24 cellular contexts compared by ENCODE assay signal in genomic region chr3:182484184-182484583, GRCh38.
DNase-seq lines count a peak whose midpoint lies in the region; ATAC-seq and TF ChIP-seq lines count a peak whose summit lies in the region.
"Had no signal": no experiment of that assay in that cellular context is flagged by ENCODE, and none has a peak within 500 bp of the region (broad histone marks: within the 10 kb centered on the region; RNA-seq: fewer than 3 reads in every experiment).

No MANE protein-coding gene starts in this region.

- ATAC-seq in natural killer cell: no peak
- ATAC-seq: Right ventricle myocardium inferior, SK-N-SH treated with all-trans-retinoic acid at 6 μM for 48 hours had no signal

- DNase-seq in DMS53 (lab: John Stamatoyannopoulos, UW) (peak; percentile 18), DMS53 treated with DMSO at 0.1 percent for 48 hours (lab: John Stamatoyannopoulos, UW; ENCODE audit: unreplicated experiment) (no peak), NCI-H2107 (lab: John Stamatoyannopoulos, UW) (peak; percentile 55), NCI-H69 (lab: John Stamatoyannopoulos, UW) (peak; percentile 57), GM13976 (ENCODE audit: low spot score) (no peak), germinal center (ENCODE audit: low spot score) (no peak), natural killer cell (no peak)
- DNase-seq: BE2C; CD8-positive, alpha-beta memory T cell; HCEC 1CT; Kasumi-1; NCI-H1694 treated with DMSO at 0.1 percent for 48 hours; NCI-H2081 treated with DMSO at 0.1 percent for 48 hours; NCI-H345; NCI-H748 treated with DMSO at 0.1 percent for 48 hours; NK-92 treated with Interleukin-12 subunit alpha and Interleukin-12 subunit beta, amount 100 ng/mL, for 24 hours; PC-9; T-helper 2 cell had no signal

- H3K9ac ChIP-seq in parathyroid adenoma: no peak overlapping the region

- TF ChIP-seq CTCF in parathyroid adenoma (IDR thresholded peaks at IDR 0.05): no peak
- no peak for TF ChIP-seq CTCF in GM13976 (IDR thresholded peaks at IDR 0.05; ENCODE audit: borderline replicate concordance, control extremely low read depth, extremely low read depth, insufficient read depth, missing control alignments)
- no peak for TF ChIP-seq CTCF in natural killer cell (IDR thresholded peaks at IDR 0.05)

- no peaks in the 10 kb centered on the region for H3K36me3 ChIP-seq in parathyroid adenoma (ENCODE audit: control insufficient read depth, insufficient read depth, low read length)
- H3K36me3 ChIP-seq: BE2C, SJCRH30 had no signal

- H3K36me3 Mint-ChIP-seq in natural killer cell: no peaks in the 10 kb centered on the region
- H3K36me3 Mint-ChIP-seq: CD14-positive monocyte; CD8-positive, alpha-beta memory T cell had no signal

- H2AFZ ChIP-seq in parathyroid adenoma: peak overlapping the region; percentile 31
- H2AFZ ChIP-seq: PC-9 had no signal

- no peak overlapping the region for H3K4me3 ChIP-seq in parathyroid adenoma (ENCODE audit: low read depth, low read length)
- H3K4me3 ChIP-seq: PC-9, SJCRH30 had no signal

- no peaks in the 10 kb centered on the region for H3K27me3 Mint-ChIP-seq in natural killer cell (ENCODE audit: low read depth in 2 of 2)

- peak overlapping the region; percentile 10 for H3K4me2 ChIP-seq in parathyroid adenoma (ENCODE audit: low read length)
- H3K4me2 ChIP-seq: PC-9 had no signal

- no peak overlapping the region for H3K4me3 Mint-ChIP-seq in natural killer cell
- H3K4me3 Mint-ChIP-seq: CD14-positive monocyte; CD8-positive, alpha-beta memory T cell had no signal

- H3K4me1 Mint-ChIP-seq in natural killer cell: no peaks in the 10 kb centered on the region
- H3K4me1 Mint-ChIP-seq: CD14-positive monocyte; CD8-positive, alpha-beta memory T cell had no signal

- H3K9me3 ChIP-seq in parathyroid adenoma (ENCODE audit: control insufficient read depth, low read length): no peaks in the 10 kb centered on the region
- H3K9me3 ChIP-seq: BE2C, SJCRH30 had no signal

- H3K27ac ChIP-seq in parathyroid adenoma: peak overlapping the region; percentile 49
- H3K27ac ChIP-seq: 22Rv1, PC-9, SJCRH30 had no signal

- intact Hi-C loops in natural killer cell (cut with micrococcal nuclease): no loop called here

- H3K27ac Mint-ChIP-seq in natural killer cell: no peak overlapping the region
- H3K27ac Mint-ChIP-seq: CD14-positive monocyte; CD8-positive, alpha-beta memory T cell had no signal

- no peaks in the 10 kb centered on the region for H3K27me3 ChIP-seq in parathyroid adenoma (ENCODE audit: control insufficient read depth, insufficient read depth, low read length)
- H3K27me3 ChIP-seq: BE2C, SJCRH30 had no signal

- in situ Hi-C loops in GM13976 (cut with MboI; ENCODE audit: low sequenced_read_pairs, unreplicated experiment): no loop called here

- H3K79me2 ChIP-seq in parathyroid adenoma: no peaks in the 10 kb centered on the region

- H3K9me3 Mint-ChIP-seq in natural killer cell: peaks cover 0 to 2% of the 10 kb centered on the region in 2 donors

- peaks cover 12% of the 10 kb centered on the region for H3K4me1 ChIP-seq in parathyroid adenoma

Comparison
In these comparisons a context has a peak if more than half of its experiments do, and no peak if none do; other contexts are left out.
1. DNase-seq: peak in DMS53 (single experiment), NCI-H2107 (single experiment) and NCI-H69 (single experiment); none in DMS53 treated with DMSO at 0.1 percent for 48 hours (single experiment), GM13976 (single experiment), germinal center (single experiment) and natural killer cell (single experiment).